In the genomic region with DNA sequence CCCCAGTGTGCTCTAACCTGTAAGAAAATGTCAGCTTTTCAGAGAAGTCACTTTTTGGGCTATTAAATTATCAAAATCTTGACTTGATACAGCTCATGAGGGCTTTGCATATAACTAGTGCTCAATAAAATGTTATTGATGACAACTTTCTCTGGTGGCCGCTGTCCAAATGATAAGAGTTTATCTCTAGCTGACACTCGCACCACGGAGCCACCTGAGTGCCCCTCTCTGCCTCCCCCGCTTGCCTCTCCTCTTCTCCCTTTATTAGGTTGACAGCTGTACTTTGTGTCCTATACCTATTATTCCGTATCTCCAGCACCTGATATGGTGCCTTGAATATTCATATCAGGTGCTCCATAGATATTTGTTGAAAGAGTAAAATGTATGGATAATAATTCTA, we compare ENCODE assay signal across 24 cellular contexts.
"Had no signal": no experiment of that assay in that cellular context is flagged by ENCODE, and none has a peak within 500 bp of the region (broad histone marks: within the 10 kb centered on the region; RNA-seq: fewer than 3 reads in every experiment).

No MANE protein-coding gene starts in this region.

- ATAC-seq: naive thymus-derived CD8-positive, alpha-beta T cell; stimulated activated memory B cell treated with anti-CD40 and anti-IgM and Interleukin-4, amounts not matched to agents 10 μg/mL and 1 μg/mL and 100 μg/mL, for 72 hours; stimulated activated naive CD8-positive, alpha-beta T cell treated with anti-CD3 and anti-CD28 coated beads, Interleukin-15, amount 100 ng/mL, for 72 hours had no signal

- H3K79me2 ChIP-seq: parathyroid adenoma had no signal

- H3K27ac ChIP-seq: left lung, lower lobe of right lung, parathyroid adenoma, psoas muscle, right lobe of liver, tibial nerve, uterus had no signal

- H3K9me3 ChIP-seq: left lung, lower lobe of right lung, psoas muscle, right lobe of liver, tibial nerve, uterus had no signal

- H3K4me3 Mint-ChIP-seq: immature natural killer cell; naive thymus-derived CD8-positive, alpha-beta T cell; nephron; neural crest cell; stimulated activated memory B cell treated with anti-CD40 and anti-IgM and Interleukin-4, amounts not matched to agents 10 μg/mL and 1 μg/mL and 100 μg/mL, for 72 hours; stimulated activated naive CD8-positive, alpha-beta T cell treated with anti-CD3 and anti-CD28 coated beads, Interleukin-15, amount 100 ng/mL, for 72 hours; type B pancreatic cell had no signal

- FAIRE-seq: kidney had no signal

- H3K9ac ChIP-seq: parathyroid adenoma had no signal

- H3K36me3 ChIP-seq: uterus had no signal

- H3K4me1 ChIP-seq: lower lobe of right lung, uterus had no signal

- H3K27ac Mint-ChIP-seq: immature natural killer cell; stimulated activated memory B cell treated with anti-CD40 and anti-IgM and Interleukin-4, amounts not matched to agents 10 μg/mL and 1 μg/mL and 100 μg/mL, for 72 hours; stimulated activated naive CD8-positive, alpha-beta T cell treated with anti-CD3 and anti-CD28 coated beads, Interleukin-15, amount 100 ng/mL, for 72 hours; type B pancreatic cell had no signal

- H3K27me3 ChIP-seq: left lung, right lobe of liver, tibial nerve, uterus had no signal

- H3K4me3 ChIP-seq: left lung, lower lobe of right lung, psoas muscle, right lobe of liver, smooth muscle cell, tibial nerve, uterus had no signal

- H3K36me3 Mint-ChIP-seq: immature natural killer cell; naive thymus-derived CD8-positive, alpha-beta T cell had no signal

- H3K9me3 Mint-ChIP-seq: immature natural killer cell; naive thymus-derived CD8-positive, alpha-beta T cell; nephron; neural crest cell; stimulated activated memory B cell treated with anti-CD40 and anti-IgM and Interleukin-4, amounts not matched to agents 10 μg/mL and 1 μg/mL and 100 μg/mL, for 72 hours; stimulated activated naive CD8-positive, alpha-beta T cell treated with anti-CD3 and anti-CD28 coated beads, Interleukin-15, amount 100 ng/mL, for 72 hours; type B pancreatic cell had no signal

- H3K4me1 Mint-ChIP-seq: immature natural killer cell; neural crest cell; stimulated activated memory B cell treated with anti-CD40 and anti-IgM and Interleukin-4, amounts not matched to agents 10 μg/mL and 1 μg/mL and 100 μg/mL, for 72 hours; stimulated activated naive CD8-positive, alpha-beta T cell treated with anti-CD3 and anti-CD28 coated beads, Interleukin-15, amount 100 ng/mL, for 72 hours had no signal

- H3K4me2 ChIP-seq: smooth muscle cell had no signal

- H2AFZ ChIP-seq: parathyroid adenoma had no signal

- DNase-seq: hypothalamus; immature natural killer cell; kidney; left colon; left lung; lower lobe of right lung; naive thymus-derived CD8-positive, alpha-beta T cell; nucleus accumbens; stimulated activated CD4-positive, alpha-beta T cell treated with anti-CD3 and anti-CD28 coated beads, Interleukin-1b, Interleukin-23, amount 100 ng/mL, for 48 hours; stimulated activated CD4-positive, alpha-beta T cell treated with anti-CD3 and anti-CD28 coated beads, Interleukin-2, amount 100 ng/mL, for 48 hours; stimulated activated CD4-positive, alpha-beta T cell treated with anti-CD3 and anti-CD28 coated beads, Interleukin-4, amount 100 ng/mL, for 4 hours; stimulated activated CD8-positive, alpha-beta memory T cell treated with anti-CD3 and anti-CD28 coated beads, Interleukin-4, amount 100 ng/mL, for 48 hours; stimulated activated naive CD4-positive, alpha-beta T cell treated with Interleukin-2 at 50 U/mL for 16 hours; stimulated activated naive CD8-positive, alpha-beta T cell treated with anti-CD3 and anti-CD28 coated beads, Interleukin-15, amount 100 ng/mL, for 72 hours; uterus had no signal

- H3K27me3 Mint-ChIP-seq: naive thymus-derived CD8-positive, alpha-beta T cell; stimulated activated memory B cell treated with anti-CD40 and anti-IgM and Interleukin-4, amounts not matched to agents 10 μg/mL and 1 μg/mL and 100 μg/mL, for 72 hours; stimulated activated naive CD8-positive, alpha-beta T cell treated with anti-CD3 and anti-CD28 coated beads, Interleukin-15, amount 100 ng/mL, for 72 hours; type B pancreatic cell had no signal
